In genomic region chr5:146357125-146357524, GRCh38 we compare ENCODE assay signal across 4 cellular contexts.
A peak's percentile ranks its signal among the peaks of the same experiment; 100 is the strongest.
TF ChIP-seq lines count a peak whose summit lies in the region.

No MANE protein-coding gene starts in this region.

TF ChIP-seq in HepG2, 621 proteins besides CTCF, POLR2A, EP300 and RAD21:
- TF ChIP-seq CEBPG (CRISPR knock-in tag; IDR thresholded peaks at IDR 0.05) (no peak), IRF9 (CRISPR knock-in tag; IDR thresholded peaks at IDR 0.05; ENCODE audit: borderline replicate concordance) (no peak), MAFK (conservative IDR thresholded peaks at IDR 0.05 in 1 of 2, IDR thresholded peaks at IDR 0.05 in 1 of 2; ENCODE audit: low read length in 2 of 2) (peak; percentile 89 to 94), NFE2L2 (IDR thresholded peaks at IDR 0.05; ENCODE audit: low read length) (peak; percentile 79), MAFF (IDR thresholded peaks at IDR 0.05; ENCODE audit: low read depth, low read length) (peak; percentile 92)
- TF ChIP-seq, protein P1, sequence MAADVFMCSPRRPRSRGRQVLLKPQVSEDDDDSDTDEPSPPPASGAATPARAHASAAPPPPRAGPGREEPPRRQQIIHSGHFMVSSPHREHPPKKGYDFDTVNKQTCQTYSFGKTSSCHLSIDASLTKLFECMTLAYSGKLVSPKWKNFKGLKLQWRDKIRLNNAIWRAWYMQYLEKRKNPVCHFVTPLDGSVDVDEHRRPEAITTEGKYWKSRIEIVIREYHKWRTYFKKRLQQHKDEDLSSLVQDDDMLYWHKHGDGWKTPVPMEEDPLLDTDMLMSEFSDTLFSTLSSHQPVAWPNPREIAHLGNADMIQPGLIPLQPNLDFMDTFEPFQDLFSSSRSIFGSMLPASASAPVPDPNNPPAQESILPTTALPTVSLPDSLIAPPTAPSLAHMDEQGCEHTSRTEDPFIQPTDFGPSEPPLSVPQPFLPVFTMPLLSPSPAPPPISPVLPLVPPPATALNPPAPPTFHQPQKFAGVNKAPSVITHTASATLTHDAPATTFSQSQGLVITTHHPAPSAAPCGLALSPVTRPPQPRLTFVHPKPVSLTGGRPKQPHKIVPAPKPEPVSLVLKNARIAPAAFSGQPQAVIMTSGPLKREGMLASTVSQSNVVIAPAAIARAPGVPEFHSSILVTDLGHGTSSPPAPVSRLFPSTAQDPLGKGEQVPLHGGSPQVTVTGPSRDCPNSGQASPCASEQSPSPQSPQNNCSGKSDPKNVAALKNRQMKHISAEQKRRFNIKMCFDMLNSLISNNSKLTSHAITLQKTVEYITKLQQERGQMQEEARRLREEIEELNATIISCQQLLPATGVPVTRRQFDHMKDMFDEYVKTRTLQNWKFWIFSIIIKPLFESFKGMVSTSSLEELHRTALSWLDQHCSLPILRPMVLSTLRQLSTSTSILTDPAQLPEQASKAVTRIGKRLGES (CRISPR knock-in tag; IDR thresholded peaks at IDR 0.05; ENCODE audit: borderline replicate concordance): no peak
- TF ChIP-seq, protein P2, sequence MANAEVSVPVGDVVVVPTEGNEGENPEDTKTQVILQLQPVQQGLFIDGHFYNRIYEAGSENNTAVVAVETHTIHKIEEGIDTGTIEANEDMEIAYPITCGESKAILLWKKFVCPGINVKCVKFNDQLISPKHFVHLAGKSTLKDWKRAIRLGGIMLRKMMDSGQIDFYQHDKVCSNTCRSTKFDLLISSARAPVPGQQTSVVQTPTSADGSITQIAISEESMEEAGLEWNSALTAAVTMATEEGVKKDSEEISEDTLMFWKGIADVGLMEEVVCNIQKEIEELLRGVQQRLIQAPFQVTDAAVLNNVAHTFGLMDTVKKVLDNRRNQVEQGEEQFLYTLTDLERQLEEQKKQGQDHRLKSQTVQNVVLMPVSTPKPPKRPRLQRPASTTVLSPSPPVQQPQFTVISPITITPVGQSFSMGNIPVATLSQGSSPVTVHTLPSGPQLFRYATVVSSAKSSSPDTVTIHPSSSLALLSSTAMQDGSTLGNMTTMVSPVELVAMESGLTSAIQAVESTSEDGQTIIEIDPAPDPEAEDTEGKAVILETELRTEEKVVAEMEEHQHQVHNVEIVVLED (CRISPR knock-in tag; IDR thresholded peaks at IDR 0.05; ENCODE audit: borderline replicate concordance): no peak

TF ChIP-seq in K562, 482 proteins besides CTCF, POLR2A, EP300 and RAD21 (continues in another document):
- TF ChIP-seq NFE2 (IDR thresholded peaks at IDR 0.05; ENCODE audit: low read depth): 0 out of 2 replicates have a peak, but pooled peaks have one; percentile 10
- TF ChIP-seq, protein P3, sequence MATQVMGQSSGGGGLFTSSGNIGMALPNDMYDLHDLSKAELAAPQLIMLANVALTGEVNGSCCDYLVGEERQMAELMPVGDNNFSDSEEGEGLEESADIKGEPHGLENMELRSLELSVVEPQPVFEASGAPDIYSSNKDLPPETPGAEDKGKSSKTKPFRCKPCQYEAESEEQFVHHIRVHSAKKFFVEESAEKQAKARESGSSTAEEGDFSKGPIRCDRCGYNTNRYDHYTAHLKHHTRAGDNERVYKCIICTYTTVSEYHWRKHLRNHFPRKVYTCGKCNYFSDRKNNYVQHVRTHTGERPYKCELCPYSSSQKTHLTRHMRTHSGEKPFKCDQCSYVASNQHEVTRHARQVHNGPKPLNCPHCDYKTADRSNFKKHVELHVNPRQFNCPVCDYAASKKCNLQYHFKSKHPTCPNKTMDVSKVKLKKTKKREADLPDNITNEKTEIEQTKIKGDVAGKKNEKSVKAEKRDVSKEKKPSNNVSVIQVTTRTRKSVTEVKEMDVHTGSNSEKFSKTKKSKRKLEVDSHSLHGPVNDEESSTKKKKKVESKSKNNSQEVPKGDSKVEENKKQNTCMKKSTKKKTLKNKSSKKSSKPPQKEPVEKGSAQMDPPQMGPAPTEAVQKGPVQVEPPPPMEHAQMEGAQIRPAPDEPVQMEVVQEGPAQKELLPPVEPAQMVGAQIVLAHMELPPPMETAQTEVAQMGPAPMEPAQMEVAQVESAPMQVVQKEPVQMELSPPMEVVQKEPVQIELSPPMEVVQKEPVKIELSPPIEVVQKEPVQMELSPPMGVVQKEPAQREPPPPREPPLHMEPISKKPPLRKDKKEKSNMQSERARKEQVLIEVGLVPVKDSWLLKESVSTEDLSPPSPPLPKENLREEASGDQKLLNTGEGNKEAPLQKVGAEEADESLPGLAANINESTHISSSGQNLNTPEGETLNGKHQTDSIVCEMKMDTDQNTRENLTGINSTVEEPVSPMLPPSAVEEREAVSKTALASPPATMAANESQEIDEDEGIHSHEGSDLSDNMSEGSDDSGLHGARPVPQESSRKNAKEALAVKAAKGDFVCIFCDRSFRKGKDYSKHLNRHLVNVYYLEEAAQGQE (CRISPR knock-in tag; IDR thresholded peaks at IDR 0.05; ENCODE audit: low read depth): no peak
- peak; percentile 45; the same call in 1 of the 2 replicates for TF ChIP-seq NFE2L1 (tag; IDR thresholded peaks at IDR 0.05; ENCODE audit: borderline replicate concordance, low read depth)
- peak; percentile 92 for TF ChIP-seq ZNF316 (IDR thresholded peaks at IDR 0.05)
- TF ChIP-seq, protein P4, sequence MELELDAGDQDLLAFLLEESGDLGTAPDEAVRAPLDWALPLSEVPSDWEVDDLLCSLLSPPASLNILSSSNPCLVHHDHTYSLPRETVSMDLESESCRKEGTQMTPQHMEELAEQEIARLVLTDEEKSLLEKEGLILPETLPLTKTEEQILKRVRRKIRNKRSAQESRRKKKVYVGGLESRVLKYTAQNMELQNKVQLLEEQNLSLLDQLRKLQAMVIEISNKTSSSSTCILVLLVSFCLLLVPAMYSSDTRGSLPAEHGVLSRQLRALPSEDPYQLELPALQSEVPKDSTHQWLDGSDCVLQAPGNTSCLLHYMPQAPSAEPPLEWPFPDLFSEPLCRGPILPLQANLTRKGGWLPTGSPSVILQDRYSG (tag; conservative IDR thresholded peaks at IDR 0.05; ENCODE audit: low read depth): no peak
- TF ChIP-seq MAFF (IDR thresholded peaks at IDR 0.05; ENCODE audit: low read length): peak; percentile 83
- no peak for TF ChIP-seq FOXA3 (CRISPR knock-in tag; conservative IDR thresholded peaks at IDR 0.05 in 1 of 2, IDR thresholded peaks at IDR 0.05 in 1 of 2)
- no peak for TF ChIP-seq ZNF589 (CRISPR knock-in tag; IDR thresholded peaks at IDR 0.05; ENCODE audit: low read depth)
- peak; percentile 82 for TF ChIP-seq MAFK (IDR thresholded peaks at IDR 0.05; ENCODE audit: low read length)
- peak; percentile 74 for TF ChIP-seq C11orf30 (IDR thresholded peaks at IDR 0.05; ENCODE audit: low read depth)
- TF ChIP-seq NFATC3 (IDR thresholded peaks at IDR 0.05): no peak

TF ChIP-seq in H1, 55 proteins besides CTCF, POLR2A, EP300 and RAD21:
- TF ChIP-seq CHD1 (IDR thresholded peaks at IDR 0.05; ENCODE audit: low read depth, low read length) (no peak), MAFK (IDR thresholded peaks at IDR 0.05; ENCODE audit: low read depth, low read length) (peak; percentile 57; the same call in 1 of the 2 replicates)

TF ChIP-seq in GM12891, 5 proteins besides CTCF, POLR2A, EP300 and RAD21:
- TF ChIP-seq SPI1 (IDR thresholded peaks at IDR 0.05; ENCODE audit: low read depth, low read length) (no peak), PAX5 (IDR thresholded peaks at IDR 0.05; ENCODE audit: insufficient read depth, low read length, severe bottlenecking) (no peak), TAF1 (IDR thresholded peaks at IDR 0.05; ENCODE audit: low read depth, low read length) (no peak), POU2F2 (IDR thresholded peaks at IDR 0.05; ENCODE audit: low read depth, low read length) (no peak), POLR2AphosphoS5 (IDR thresholded peaks at IDR 0.05; ENCODE audit: low read depth, low read length) (no peak)
